ENCODE assay signal across 21 cellular contexts in the genomic region with DNA sequence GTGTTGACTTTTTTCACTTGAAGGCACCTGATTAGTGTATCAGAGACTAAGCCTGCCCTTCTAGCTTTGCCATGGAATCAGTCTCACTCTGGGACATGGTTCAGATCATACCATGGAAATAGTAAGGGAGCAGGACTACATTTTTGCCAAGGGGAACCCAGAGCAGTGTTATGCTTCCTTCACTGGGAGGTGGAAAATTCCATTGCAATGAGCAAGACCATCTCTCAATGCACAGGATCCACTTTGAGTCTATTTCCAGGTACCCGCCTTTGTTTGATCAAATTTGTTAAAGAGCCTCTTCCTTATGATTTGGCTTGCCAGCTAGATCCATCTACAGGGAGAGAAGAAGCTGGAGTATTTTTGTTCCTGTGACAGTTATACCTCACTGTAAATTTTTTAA.
DNase-seq lines count a peak whose midpoint lies in the region; ATAC-seq and TF ChIP-seq lines count a peak whose summit lies in the region.
"Had no signal": no experiment of that assay in that cellular context is flagged by ENCODE, and none has a peak within 500 bp of the region (broad histone marks: within the 10 kb centered on the region; RNA-seq: fewer than 3 reads in every experiment).

No MANE protein-coding gene starts in this region.

- H3K4me3 Mint-ChIP-seq in effector memory CD8-positive, alpha-beta T cell, result no peak overlapping the region
- H3K4me3 Mint-ChIP-seq: CD4-positive, CD25-positive, alpha-beta regulatory T cell; CD8-positive, alpha-beta memory T cell; HFFc6 had no signal

- H3K9ac ChIP-seq in PC-3 (ENCODE audit: low read length), result no peak overlapping the region
- no peak overlapping the region for H3K9ac ChIP-seq in trophoblast cell (ENCODE audit: low read length)

- DNase-seq in PC-3, result peak; percentile 46
- peak; percentile 23 for DNase-seq in SW480 (ENCODE audit: low spot score)
- peak in 1 of 2 donors; percentile 34 for DNase-seq in foreskin keratinocyte
- DNase-seq in trophoblast cell, result no peak
- DNase-seq in OCI-LY7 (ENCODE audit: low spot score), result no peak
- no peak for DNase-seq in effector memory CD8-positive, alpha-beta T cell
- DNase-seq in NCI-H345 treated with DMSO at 0.1 percent for 48 hours (lab: John Stamatoyannopoulos, UW; ENCODE audit: unreplicated experiment), result no peak
- DNase-seq: 8988T; BE2C; C1 segment of cervical spinal cord; CD4-positive, CD25-positive, alpha-beta regulatory T cell; CD8-positive, alpha-beta memory T cell; COR-L47; DMS79; GDM1; GOT3; H7; HFFc6; IMR-90 had no signal

- BruUV-seq in PC-3 (replicated peaks; lab: Mats Ljungman, UMichigan) (no TSS peak), OCI-LY7 (replicated peaks; lab: Mats Ljungman, UMichigan) (no TSS peak)

- H3K4me3 ChIP-seq in PC-3 (ENCODE audit: low read length), result no peak overlapping the region
- H3K4me3 ChIP-seq in trophoblast cell (ENCODE audit: low read depth, low read length), result no peak overlapping the region
- no peak overlapping the region for H3K4me3 ChIP-seq in OCI-LY7 (ENCODE audit: low read depth, low read length, poor library complexity, severe bottlenecking)

- H4K12ac ChIP-seq in trophoblast cell (ENCODE audit: low read depth, low read length), result no peak overlapping the region

- POLR2A ChIA-PET in PC-3 (lab: Charles Lee; ENCODE audit: unreplicated experiment), result no interaction called here
- POLR2A ChIA-PET in OCI-LY7 (lab: Charles Lee), result interaction anchor here (0.7 to 0.8 kb wide), 2 partner anchors 10 to 32 kb away, joined by 3 read pairs; no protein-coding TSS in a partner anchor

- no peak overlapping the region for H3K14ac ChIP-seq in trophoblast cell (ENCODE audit: low read length)

- H3K27ac ChIP-seq in PC-3 (ENCODE audit: low read length) (no peak overlapping the region), foreskin keratinocyte (no peak overlapping the region), trophoblast cell (ENCODE audit: low read depth, low read length) (no peak overlapping the region), OCI-LY7 (ENCODE audit: low read depth, low read length, poor library complexity, severe bottlenecking) (no peak overlapping the region)

- H3K23ac ChIP-seq in trophoblast cell (ENCODE audit: low read length), result no peak overlapping the region

- H2BK12ac ChIP-seq in trophoblast cell (ENCODE audit: low read length), result no peak overlapping the region

- peak overlapping the region; percentile 34 for H2BK120ac ChIP-seq in trophoblast cell (ENCODE audit: insufficient read depth, low read length, poor library complexity)

- H3K4me1 Mint-ChIP-seq in effector memory CD8-positive, alpha-beta T cell (ENCODE audit: low read depth in 2 of 2), result no peaks in the 10 kb centered on the region
- H3K4me1 Mint-ChIP-seq: CD4-positive, CD25-positive, alpha-beta regulatory T cell; CD8-positive, alpha-beta memory T cell had no signal

- H3K36me3 Mint-ChIP-seq in effector memory CD8-positive, alpha-beta T cell (ENCODE audit: insufficient read depth), result no peaks in the 10 kb centered on the region
- H3K36me3 Mint-ChIP-seq: CD4-positive, CD25-positive, alpha-beta regulatory T cell; CD8-positive, alpha-beta memory T cell had no signal

- H3K27me3 ChIP-seq in PC-3 (ENCODE audit: low read length) (peaks cover 8% of the 10 kb centered on the region; the same call in 1 of the 2 replicates), foreskin keratinocyte (peaks cover 20% of the 10 kb centered on the region), trophoblast cell (ENCODE audit: insufficient read depth, low read length) (no peaks in the 10 kb centered on the region)
- H3K27me3 ChIP-seq: BE2C had no signal

- peaks cover 45 to 66% of the 10 kb centered on the region in 2 donors for H3K27me3 Mint-ChIP-seq in effector memory CD8-positive, alpha-beta T cell

- no peaks in the 10 kb centered on the region for H3F3A ChIP-seq in PC-3 (ENCODE audit: low read length, unreplicated experiment)

- no peak overlapping the region for H2BK5ac ChIP-seq in trophoblast cell (ENCODE audit: low read depth, low read length, poor library complexity)

- H3K79me1 ChIP-seq in trophoblast cell (ENCODE audit: low read length), result peaks cover 2% of the 10 kb centered on the region

- WGBS in trophoblast cell (ENCODE audit: extremely low coverage, insufficient coverage, insufficient read length), result no CpG with 5 or more reads among the region's 1 CpG

- H2AK5ac ChIP-seq in trophoblast cell (ENCODE audit: low read length), result no peak overlapping the region

- H3K18ac ChIP-seq in trophoblast cell (ENCODE audit: low read length), result no peak overlapping the region

- CTCF ChIA-PET in PC-3 (lab: Charles Lee), result interaction anchor here (1.3 kb wide), 1 partner anchor 11 kb away, joined by 7 read pairs; no protein-coding TSS in a partner anchor
- CTCF ChIA-PET in OCI-LY7 (lab: Charles Lee; ENCODE audit: unreplicated experiment), result interaction anchor here (0.7 kb wide), 2 partner anchors 13 to 478 kb away, joined by 3 read pairs; no protein-coding TSS in a partner anchor

- H3K4me1 ChIP-seq in PC-3 (ENCODE audit: insufficient read depth, low read length), result peaks cover 11% of the 10 kb centered on the region
- no peaks in the 10 kb centered on the region for H3K4me1 ChIP-seq in foreskin keratinocyte
- H3K4me1 ChIP-seq in trophoblast cell (ENCODE audit: control insufficient read depth in 1 of 2, insufficient read depth in 2 of 2, low read length in 2 of 2), result peaks cover 0 to 2% of the 10 kb centered on the region in 2 experiments
- H3K4me1 ChIP-seq in OCI-LY7 (ENCODE audit: insufficient read depth, low read length, poor library complexity, severe bottlenecking), result peaks cover 12% of the 10 kb centered on the region
- H3K4me1 ChIP-seq: BE2C had no signal

- H4K8ac ChIP-seq in trophoblast cell (ENCODE audit: low read depth, low read length), result no peak overlapping the region

- H4K20me1 ChIP-seq in PC-3 (ENCODE audit: low read length) (no peaks in the 10 kb centered on the region), OCI-LY7 (ENCODE audit: insufficient read depth, low read length) (no peaks in the 10 kb centered on the region)

- peak overlapping the region; percentile 23 for H4K91ac ChIP-seq in trophoblast cell (ENCODE audit: low read depth, low read length)

- H3K79me2 ChIP-seq in PC-3 (ENCODE audit: low read length) (no peaks in the 10 kb centered on the region), trophoblast cell (ENCODE audit: control insufficient read depth, insufficient read depth, low read length, poor library complexity) (no peaks in the 10 kb centered on the region), OCI-LY7 (ENCODE audit: insufficient read depth, low read depth, low read length) (no peaks in the 10 kb centered on the region)

- H3K9me3 ChIP-seq in PC-3 (ENCODE audit: low read length) (no peaks in the 10 kb centered on the region), trophoblast cell (ENCODE audit: insufficient read depth, low read depth, low read length) (no peaks in the 10 kb centered on the region), OCI-LY7 (ENCODE audit: low read length) (no peaks in the 10 kb centered on the region)
- H3K9me3 ChIP-seq: BE2C had no signal

- H2AFZ ChIP-seq in PC-3 (ENCODE audit: low read length) (no peak overlapping the region), trophoblast cell (ENCODE audit: insufficient read depth, low read length, poor library complexity) (no peak overlapping the region), OCI-LY7 (ENCODE audit: low read length) (no peak overlapping the region)

- H3K36me3 ChIP-seq in PC-3 (ENCODE audit: low read depth, low read length), result no peaks in the 10 kb centered on the region
- no peaks in the 10 kb centered on the region for H3K36me3 ChIP-seq in trophoblast cell (ENCODE audit: control insufficient read depth in 1 of 2, insufficient read depth in 2 of 2, low read length in 2 of 2)
- no peaks in the 10 kb centered on the region for H3K36me3 ChIP-seq in OCI-LY7 (ENCODE audit: insufficient read depth, low read length)
- H3K36me3 ChIP-seq: BE2C had no signal

- H3K4ac ChIP-seq in trophoblast cell (ENCODE audit: low read depth, low read length), result no peak overlapping the region

- no peaks in the 10 kb centered on the region for H3K9me2 ChIP-seq in PC-3 (replicated peaks; ENCODE audit: low read length)
- H3K9me2 ChIP-seq in OCI-LY7 (ENCODE audit: insufficient read depth, low read length), result no peaks in the 10 kb centered on the region

- H3K4me2 ChIP-seq in PC-3 (ENCODE audit: low read length), result peak overlapping the region; percentile 40; the same call in 1 of the 2 replicates
- no peak overlapping the region for H3K4me2 ChIP-seq in trophoblast cell (ENCODE audit: low read length)
- no peak overlapping the region for H3K4me2 ChIP-seq in OCI-LY7 (ENCODE audit: low read length)

- TF ChIP-seq CTCF in PC-3 (conservative IDR thresholded peaks at IDR 0.05; ENCODE audit: low read depth, low read length), result no peak
- TF ChIP-seq CTCF in foreskin keratinocyte (conservative IDR thresholded peaks at IDR 0.05), result no peak
- no peak for TF ChIP-seq CTCF in OCI-LY7 (conservative IDR thresholded peaks at IDR 0.05; ENCODE audit: low read length)

- H3K27ac Mint-ChIP-seq in effector memory CD8-positive, alpha-beta T cell, result no peak overlapping the region
- H3K27ac Mint-ChIP-seq: CD4-positive, CD25-positive, alpha-beta regulatory T cell; CD8-positive, alpha-beta memory T cell; HFFc6 had no signal

- peak; percentile 83 for ATAC-seq in PC-3
- peak; percentile 57 for ATAC-seq in foreskin keratinocyte
- no peak for ATAC-seq in effector memory CD8-positive, alpha-beta T cell (replicated peaks)
- ATAC-seq in GM19455 (IDR thresholded peaks at IDR 0.05; ENCODE audit: unreplicated experiment), result no peak
- ATAC-seq: HCT116 had no signal

- intact Hi-C loops in PC-3 (cut with micrococcal nuclease) (no loop called here), OCI-LY7 (cut with micrococcal nuclease; ENCODE audit: unreplicated experiment) (no loop called here)

- no peaks in the 10 kb centered on the region for H3K9me3 Mint-ChIP-seq in effector memory CD8-positive, alpha-beta T cell
- H3K9me3 Mint-ChIP-seq: CD8-positive, alpha-beta memory T cell; HFFc6 had no signal

Comparison
In these comparisons a context has a peak if more than half of its experiments do, and no peak if none do; other contexts are left out.
1. ATAC-seq: peak in PC-3 (single experiment) and foreskin keratinocyte (single experiment); none in effector memory CD8-positive, alpha-beta T cell (single experiment) and GM19455 (single experiment).
2. DNase-seq: peak in PC-3 (single experiment) and SW480 (single experiment); none in trophoblast cell (0 of 2), OCI-LY7 (single experiment), effector memory CD8-positive, alpha-beta T cell (0 of 3) and NCI-H345 treated with DMSO at 0.1 percent for 48 hours (single experiment).